8 cellular contexts compared by ENCODE assay signal in the genomic region with DNA sequence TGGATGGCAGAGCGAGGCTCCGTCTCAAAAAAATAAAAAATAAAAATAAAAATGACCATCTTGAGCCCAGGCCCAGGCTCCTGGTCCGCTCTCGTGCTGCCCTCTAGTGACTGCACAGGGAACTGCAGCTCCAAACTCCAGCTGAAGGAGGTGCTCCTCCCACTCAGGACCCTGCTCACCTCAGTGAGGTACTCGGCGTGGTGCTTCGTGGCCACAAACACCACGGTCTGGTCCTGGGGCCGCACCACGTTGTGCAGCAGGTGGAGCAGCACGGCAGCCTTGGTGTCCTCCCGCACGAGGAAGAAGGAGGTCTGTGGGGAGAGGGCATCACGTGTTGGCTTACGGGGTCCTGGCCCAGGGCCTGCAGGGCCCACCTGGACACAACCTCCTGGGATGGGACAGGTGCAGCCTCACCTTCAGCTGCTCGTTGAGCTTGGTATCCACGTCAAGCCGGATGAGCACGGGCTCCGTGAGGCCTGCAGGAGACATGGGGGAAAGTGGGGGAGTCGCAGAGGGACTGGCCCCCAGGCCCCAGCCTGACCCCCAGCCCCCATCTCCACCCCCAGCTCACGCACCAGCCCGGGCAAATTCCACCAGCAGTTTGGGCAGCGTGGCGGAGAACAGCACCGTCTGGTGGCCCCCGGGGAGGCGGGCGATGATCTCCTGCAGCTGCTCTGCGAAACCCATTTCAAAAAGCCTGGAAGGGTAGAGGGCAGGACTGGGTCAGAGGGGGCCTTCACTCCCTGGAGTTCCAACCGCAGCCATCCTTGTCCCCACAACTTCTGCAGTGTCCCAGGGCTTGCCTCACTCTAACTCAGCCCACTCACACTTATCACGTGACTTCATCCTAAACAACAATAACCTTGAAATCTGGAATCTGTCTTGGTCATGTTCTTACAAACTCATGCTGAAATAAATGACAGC. TPM values are rescaled to one million over a fixed set of nuclear protein-coding genes. Genes with fewer than 3 reads are reported as not detected.
DNase-seq lines count a peak whose midpoint lies in the region; ATAC-seq, FAIRE-seq and TF ChIP-seq lines count a peak whose summit lies in the region.

No MANE protein-coding gene starts in this region.

- H3K4me2 ChIP-seq in endothelial cell of umbilical vein (ENCODE audit: insufficient read depth, low read length) = no peak overlapping the region

- no peaks in the 10 kb centered on the region for H3K4me1 ChIP-seq in endothelial cell of umbilical vein (ENCODE audit: control insufficient read depth, extremely low read depth, insufficient read depth, low read length)

- no peak for TF ChIP-seq POLR2A in endothelial cell of umbilical vein (IDR thresholded peaks at IDR 0.05; ENCODE audit: low read depth, low read length)

- no peak overlapping the region for H3K27ac ChIP-seq in endothelial cell of umbilical vein (ENCODE audit: insufficient read depth, low read depth, low read length)

- FAIRE-seq in endothelial cell of umbilical vein (lab: Jason Lieb, UNC) = peak; percentile 85

- no peaks in the 10 kb centered on the region for H3K9me1 ChIP-seq in endothelial cell of umbilical vein (replicated peaks; ENCODE audit: control insufficient read depth, extremely low read depth, insufficient read depth, low read length)

- peaks cover 2% of the 10 kb centered on the region for H3K4me1 Mint-ChIP-seq in activated CD8-positive, alpha-beta memory T cell treated with anti-CD3 and anti-CD28 coated beads, Interleukin-2, amount 10 ng/mL, durations not matched to agents 7 days and 5 days
- peaks cover 2 to 17% (median 7%) of the 10 kb centered on the region in 4 donors for H3K4me1 Mint-ChIP-seq in naive thymus-derived CD8-positive, alpha-beta T cell
- peaks cover 24 to 48% of the 10 kb centered on the region in 2 donors for H3K4me1 Mint-ChIP-seq in stimulated activated naive B cell treated with anti-CD40 and anti-IgM and Interleukin-4, amounts not matched to agents 10 μg/mL and 1 μg/mL and 100 μg/mL, for 72 hours

- H3K79me2 ChIP-seq in endothelial cell of umbilical vein (ENCODE audit: control insufficient read depth, insufficient read depth, low read length) = no peaks in the 10 kb centered on the region

- no peaks in the 10 kb centered on the region for H3K27me3 Mint-ChIP-seq in activated CD8-positive, alpha-beta memory T cell treated with anti-CD3 and anti-CD28 coated beads, Interleukin-2, amount 10 ng/mL, durations not matched to agents 7 days and 5 days
- H3K27me3 Mint-ChIP-seq in naive thymus-derived CD8-positive, alpha-beta T cell = no peaks in the 10 kb centered on the region
- no peaks in the 10 kb centered on the region for H3K27me3 Mint-ChIP-seq in stimulated activated naive B cell treated with anti-CD40 and anti-IgM and Interleukin-4, amounts not matched to agents 10 μg/mL and 1 μg/mL and 100 μg/mL, for 72 hours

- H4K20me1 ChIP-seq in endothelial cell of umbilical vein (replicated peaks; ENCODE audit: control insufficient read depth, extremely low read depth, insufficient read depth, low read length) = no peaks in the 10 kb centered on the region

- intact Hi-C loops in endothelial cell of umbilical vein (cut with micrococcal nuclease) = loop anchor here (1.0 kb wide), 2 partner anchors 126 to 182 kb away; no protein-coding TSS in a partner anchor

- peak; percentile 84 for ATAC-seq in activated CD8-positive, alpha-beta memory T cell treated with anti-CD3 and anti-CD28 coated beads, Interleukin-2, amount 10 ng/mL, durations not matched to agents 7 days and 5 days
- ATAC-seq in naive thymus-derived CD8-positive, alpha-beta T cell = peak; percentile 80 to 88
- peak; percentile 47 to 67 for ATAC-seq in stimulated activated naive B cell treated with anti-CD40 and anti-IgM and Interleukin-4, amounts not matched to agents 10 μg/mL and 1 μg/mL and 100 μg/mL, for 72 hours (replicated peaks)
- ATAC-seq in GM19328 (IDR thresholded peaks at IDR 0.05; ENCODE audit: unreplicated experiment) = no peak

- no TSS peak for BruUV-seq in endothelial cell of umbilical vein (replicated peaks; lab: Mats Ljungman, UMichigan)

- H3K9me3 Mint-ChIP-seq in activated CD8-positive, alpha-beta memory T cell treated with anti-CD3 and anti-CD28 coated beads, Interleukin-2, amount 10 ng/mL, durations not matched to agents 7 days and 5 days (ENCODE audit: low read depth) = no peaks in the 10 kb centered on the region
- H3K9me3 Mint-ChIP-seq in naive thymus-derived CD8-positive, alpha-beta T cell = no peaks in the 10 kb centered on the region
- H3K9me3 Mint-ChIP-seq in stimulated activated naive B cell treated with anti-CD40 and anti-IgM and Interleukin-4, amounts not matched to agents 10 μg/mL and 1 μg/mL and 100 μg/mL, for 72 hours = no peaks in the 10 kb centered on the region

- peak; percentile 99 for TF ChIP-seq CTCF in BJ (IDR thresholded peaks at IDR 0.05; ENCODE audit: insufficient read depth, low read depth, low read length)
- TF ChIP-seq CTCF in endothelial cell of umbilical vein (IDR thresholded peaks at IDR 0.05; ENCODE audit: extremely low read depth in 1 of 2, insufficient read depth in 1 of 2, low read depth in 1 of 2, low read length in 2 of 2) = peak; percentile 95

- H3K4me3 ChIP-seq in BJ (ENCODE audit: low read depth, low read length) (no peak overlapping the region), endothelial cell of umbilical vein (replicated peaks in 1 of 3; ENCODE audit: insufficient read depth in 1 of 3, low read depth in 1 of 3, low read length in 3 of 3) (no peak overlapping the region)

- no peaks in the 10 kb centered on the region for H3K27me3 ChIP-seq in BJ (ENCODE audit: control insufficient read depth, insufficient read depth, low read length)
- no peaks in the 10 kb centered on the region for H3K27me3 ChIP-seq in endothelial cell of umbilical vein (ENCODE audit: control insufficient read depth in 2 of 2, insufficient read depth in 2 of 2, low read length in 2 of 2)

- no peaks in the 10 kb centered on the region for H3K9me3 ChIP-seq in endothelial cell of umbilical vein (replicated peaks; ENCODE audit: control insufficient read depth, insufficient read depth, low read length)

- H3K36me3 ChIP-seq in BJ (ENCODE audit: control insufficient read depth, insufficient read depth, low read length) (peaks cover 44% of the 10 kb centered on the region), endothelial cell of umbilical vein (ENCODE audit: control insufficient read depth in 2 of 2, extremely low read depth in 1 of 2, insufficient read depth in 2 of 2, low read length in 2 of 2) (peaks cover 28 to 57% of the 10 kb centered on the region in 2 experiments)

- peaks cover 61% of the 10 kb centered on the region for H3K36me3 Mint-ChIP-seq in activated CD8-positive, alpha-beta memory T cell treated with anti-CD3 and anti-CD28 coated beads, Interleukin-2, amount 10 ng/mL, durations not matched to agents 7 days and 5 days
- peaks cover 11 to 96% (median 55%) of the 10 kb centered on the region in 3 donors for H3K36me3 Mint-ChIP-seq in naive thymus-derived CD8-positive, alpha-beta T cell
- H3K36me3 Mint-ChIP-seq in stimulated activated naive B cell treated with anti-CD40 and anti-IgM and Interleukin-4, amounts not matched to agents 10 μg/mL and 1 μg/mL and 100 μg/mL, for 72 hours = peaks cover 72 to 81% of the 10 kb centered on the region in 2 donors

- POLR2A ChIA-PET in BJ (lab: Charles Lee) = interaction anchor here (0.6 kb wide), 1 partner anchor 117 kb away, joined by 3 read pairs; no protein-coding TSS in a partner anchor
- POLR2A ChIA-PET in endothelial cell of umbilical vein (lab: Charles Lee) = no interaction called here
- POLR2A ChIA-PET in naive thymus-derived CD8-positive, alpha-beta T cell (lab: Charles Lee) = interaction anchor here (1.0 kb wide), 2 partner anchors 11 to 125 kb away, joined by 4 read pairs; a partner anchor contains a TSS

- no peak overlapping the region for H2AFZ ChIP-seq in endothelial cell of umbilical vein (ENCODE audit: low read depth, low read length)

- CTCF ChIA-PET in BJ (lab: Yijun Ruan, JAX) = interaction anchor here (0.6 to 7.5 kb wide), 25 partner anchors 8 to 1450 kb away, joined by 3 to 65 read pairs (median 4); a partner anchor contains a TSS
- CTCF ChIA-PET in activated CD8-positive, alpha-beta memory T cell treated with anti-CD3 and anti-CD28 coated beads, Interleukin-2, amount 10 ng/mL, durations not matched to agents 7 days and 5 days (lab: Charles Lee) = interaction anchor here (0.6 to 5.3 kb wide), 31 partner anchors 9 to 727 kb away, joined by 3 to 62 read pairs (median 4); a partner anchor contains a TSS
- CTCF ChIA-PET in endothelial cell of umbilical vein (lab: Charles Lee) = interaction anchor here (1.0 to 6.4 kb wide), 19 partner anchors 9 to 250 kb away, joined by 3 to 83 read pairs (median 5); a partner anchor contains a TSS

- no peak overlapping the region for H3K4me3 Mint-ChIP-seq in activated CD8-positive, alpha-beta memory T cell treated with anti-CD3 and anti-CD28 coated beads, Interleukin-2, amount 10 ng/mL, durations not matched to agents 7 days and 5 days
- H3K4me3 Mint-ChIP-seq in naive thymus-derived CD8-positive, alpha-beta T cell = peak overlapping the region in 1 of 10 donors; percentile 24
- H3K4me3 Mint-ChIP-seq in stimulated activated naive B cell treated with anti-CD40 and anti-IgM and Interleukin-4, amounts not matched to agents 10 μg/mL and 1 μg/mL and 100 μg/mL, for 72 hours = peak overlapping the region in 1 of 2 donors; percentile 54

- dilution Hi-C loops in endothelial cell of umbilical vein (cut with MboI; ENCODE audit: extremely low pct_ligation_motif_present, low sequenced_read_pairs) = no loop called here

- H3K27ac Mint-ChIP-seq in activated CD8-positive, alpha-beta memory T cell treated with anti-CD3 and anti-CD28 coated beads, Interleukin-2, amount 10 ng/mL, durations not matched to agents 7 days and 5 days = no peak overlapping the region
- peak overlapping the region in 4 of 10 donors; percentile 35 to 81 (median 67) for H3K27ac Mint-ChIP-seq in naive thymus-derived CD8-positive, alpha-beta T cell
- H3K27ac Mint-ChIP-seq in stimulated activated naive B cell treated with anti-CD40 and anti-IgM and Interleukin-4, amounts not matched to agents 10 μg/mL and 1 μg/mL and 100 μg/mL, for 72 hours = peak overlapping the region; percentile 84

- DNase-seq in BJ (ENCODE audit: low read depth) (no peak), GM19238 (ENCODE audit: insufficient read length, low spot score) (peak; percentile 85), NCI-H510A (lab: John Stamatoyannopoulos, UW) (peak; percentile 8), endothelial cell of umbilical vein (ENCODE audit: low read depth, low spot score) (peak; percentile 66)
- peak; percentile 82 for DNase-seq in activated CD8-positive, alpha-beta memory T cell treated with anti-CD3 and anti-CD28 coated beads, Interleukin-2, amount 10 ng/mL, durations not matched to agents 7 days and 5 days
- DNase-seq in naive thymus-derived CD8-positive, alpha-beta T cell = peak; percentile 53 to 83 (median 72)
- DNase-seq in stimulated activated naive B cell treated with anti-CD40 and anti-IgM and Interleukin-4, amounts not matched to agents 10 μg/mL and 1 μg/mL and 100 μg/mL, for 72 hours = peak; percentile 74

- no peak overlapping the region for H3K9ac ChIP-seq in endothelial cell of umbilical vein (replicated peaks; ENCODE audit: extremely low read depth, insufficient read depth, low read length)

RNA-seq across cellular contexts. Expression of a gene that starts 10.6 kb away (rescaled TPM):
- polyA plus RNA-seq in BJ (2011; rRNA removed) = 36.2 and 54.7 TPM in 2 replicates
- 24.3 and 36.4 TPM in 2 replicates for polyA minus RNA-seq in BJ (2011; rRNA and poly(A)+ RNA removed)
- 10 to 100 TPM; 71.5 to 99.0 TPM for total RNA-seq in activated CD8-positive, alpha-beta memory T cell treated with anti-CD3 and anti-CD28 coated beads, Interleukin-2, amount 10 ng/mL, durations not matched to agents 7 days and 5 days
- total RNA-seq in endothelial cell of umbilical vein = 76.4 and 90.0 TPM in 2 replicates
- 41.9 and 54.1 TPM in 2 replicates for polyA plus RNA-seq in endothelial cell of umbilical vein
- polyA plus RNA-seq in endothelial cell of umbilical vein (2011; cell fraction: cytosol; rRNA removed) = 60.6 and 60.8 TPM in 2 replicates
- polyA plus RNA-seq in endothelial cell of umbilical vein (2011; cell fraction: nucleus; rRNA removed) = 70.0 and 79.9 TPM in 2 replicates
- 34.6 and 38.7 TPM in 2 replicates for polyA plus RNA-seq in endothelial cell of umbilical vein (2012)
- 26.9 and 43.8 TPM in 2 replicates for polyA minus RNA-seq in endothelial cell of umbilical vein
- 41.9 TPM for polyA minus RNA-seq in endothelial cell of umbilical vein (2011; cell fraction: cytosol; rRNA and poly(A)+ RNA removed)
- polyA minus RNA-seq in endothelial cell of umbilical vein (2011; cell fraction: nucleus; rRNA and poly(A)+ RNA removed) = 36.6 and 38.9 TPM in 2 replicates
- total RNA-seq in naive thymus-derived CD8-positive, alpha-beta T cell = 10 to 100 TPM; 76.1 to 81.8 TPM
- 10 to 100 TPM; 17.9 to 38.2 (median 24.3) TPM for polyA plus RNA-seq in naive thymus-derived CD8-positive, alpha-beta T cell

RNA-seq across cellular contexts. Expression of a gene that starts 10.8 kb away (rescaled TPM):
- 13.2 and 19.4 TPM in 2 replicates for polyA plus RNA-seq in BJ (2011; rRNA removed)
- 5.8 and 9.7 TPM in 2 replicates for polyA minus RNA-seq in BJ (2011; rRNA and poly(A)+ RNA removed)
- total RNA-seq in activated CD8-positive, alpha-beta memory T cell treated with anti-CD3 and anti-CD28 coated beads, Interleukin-2, amount 10 ng/mL, durations not matched to agents 7 days and 5 days = 10 to 100 TPM; 23.1 to 29.6 TPM
- 20.4 and 20.7 TPM in 2 replicates for total RNA-seq in endothelial cell of umbilical vein
- 21.1 and 21.3 TPM in 2 replicates for polyA plus RNA-seq in endothelial cell of umbilical vein
- 12.9 and 16.2 TPM in 2 replicates for polyA plus RNA-seq in endothelial cell of umbilical vein (2011; cell fraction: cytosol; rRNA removed)
- polyA plus RNA-seq in endothelial cell of umbilical vein (2011; cell fraction: nucleus; rRNA removed) = 6.4 and 7.6 TPM in 2 replicates
- 16.4 and 17.8 TPM in 2 replicates for polyA plus RNA-seq in endothelial cell of umbilical vein (2012)
- polyA minus RNA-seq in endothelial cell of umbilical vein = 7.9 and 8.3 TPM in 2 replicates
- polyA minus RNA-seq in endothelial cell of umbilical vein (2011; cell fraction: cytosol; rRNA and poly(A)+ RNA removed) = 22.8 TPM
- 4.5 and 8.0 TPM in 2 replicates for polyA minus RNA-seq in endothelial cell of umbilical vein (2011; cell fraction: nucleus; rRNA and poly(A)+ RNA removed)
- 10 to 100 TPM; 12.8 to 17.1 TPM for total RNA-seq in naive thymus-derived CD8-positive, alpha-beta T cell
- 10 to 100 TPM; 22.9 to 26.2 (median 24.6) TPM for polyA plus RNA-seq in naive thymus-derived CD8-positive, alpha-beta T cell

RNA-seq across cellular contexts. Expression of a gene that starts 25.2 kb away (rescaled TPM):
- polyA plus RNA-seq in BJ (2011; rRNA removed) (not detected in 2 replicates), endothelial cell of umbilical vein (not detected in 2 replicates)
- not detected in 2 replicates for polyA minus RNA-seq in BJ (2011; rRNA and poly(A)+ RNA removed)
- total RNA-seq in activated CD8-positive, alpha-beta memory T cell treated with anti-CD3 and anti-CD28 coated beads, Interleukin-2, amount 10 ng/mL, durations not matched to agents 7 days and 5 days = not detected
- not detected in 2 replicates for total RNA-seq in endothelial cell of umbilical vein
- not detected in 2 replicates for polyA plus RNA-seq in endothelial cell of umbilical vein (2011; cell fraction: cytosol; rRNA removed)
- polyA plus RNA-seq in endothelial cell of umbilical vein (2011; cell fraction: nucleus; rRNA removed) = not detected in 2 replicates
- 0.12 and 0.15 TPM in 2 replicates for polyA plus RNA-seq in endothelial cell of umbilical vein (2012)
- not detected in 2 replicates for polyA minus RNA-seq in endothelial cell of umbilical vein
- 1.0 TPM for polyA minus RNA-seq in endothelial cell of umbilical vein (2011; cell fraction: cytosol; rRNA and poly(A)+ RNA removed)
- not detected in 2 replicates for polyA minus RNA-seq in endothelial cell of umbilical vein (2011; cell fraction: nucleus; rRNA and poly(A)+ RNA removed)
- under 1 TPM in 1 of 2 experiments, not detected in 1; 0.39 TPM for total RNA-seq in naive thymus-derived CD8-positive, alpha-beta T cell
- not detected for polyA plus RNA-seq in naive thymus-derived CD8-positive, alpha-beta T cell

RNA-seq across cellular contexts. Expression of a gene that starts 39.2 kb away (rescaled TPM):
- polyA plus RNA-seq in BJ (2011; rRNA removed) = not detected in 2 replicates
- not detected in 2 replicates for polyA minus RNA-seq in BJ (2011; rRNA and poly(A)+ RNA removed)
- not detected for total RNA-seq in activated CD8-positive, alpha-beta memory T cell treated with anti-CD3 and anti-CD28 coated beads, Interleukin-2, amount 10 ng/mL, durations not matched to agents 7 days and 5 days
- total RNA-seq in endothelial cell of umbilical vein = not detected in 2 replicates
- polyA plus RNA-seq in endothelial cell of umbilical vein = not detected in 2 replicates
- not detected in 2 replicates for polyA plus RNA-seq in endothelial cell of umbilical vein (2011; cell fraction: cytosol; rRNA removed)
- polyA plus RNA-seq in endothelial cell of umbilical vein (2011; cell fraction: nucleus; rRNA removed) = not detected in 2 replicates
- polyA plus RNA-seq in endothelial cell of umbilical vein (2012) = not detected in 2 replicates
- polyA minus RNA-seq in endothelial cell of umbilical vein = not detected in 2 replicates
- not detected for polyA minus RNA-seq in endothelial cell of umbilical vein (2011; cell fraction: cytosol; rRNA and poly(A)+ RNA removed)
- polyA minus RNA-seq in endothelial cell of umbilical vein (2011; cell fraction: nucleus; rRNA and poly(A)+ RNA removed) = not detected in 2 replicates
- under 1 TPM; 0.44 to 0.47 TPM for total RNA-seq in naive thymus-derived CD8-positive, alpha-beta T cell
- under 1 TPM; 0.13 to 0.76 (median 0.23) TPM for polyA plus RNA-seq in naive thymus-derived CD8-positive, alpha-beta T cell

RNA-seq across cellular contexts. Expression of a gene that starts 46.5 kb away (rescaled TPM):
- polyA plus RNA-seq in BJ (2011; rRNA removed) (17.4 and 31.9 TPM in 2 replicates), endothelial cell of umbilical vein (18.7 and 19.5 TPM in 2 replicates)
- polyA minus RNA-seq in BJ (2011; rRNA and poly(A)+ RNA removed) = 20.1 and 27.4 TPM in 2 replicates
- 10 to 100 TPM; 21.4 to 23.3 TPM for total RNA-seq in activated CD8-positive, alpha-beta memory T cell treated with anti-CD3 and anti-CD28 coated beads, Interleukin-2, amount 10 ng/mL, durations not matched to agents 7 days and 5 days
- total RNA-seq in endothelial cell of umbilical vein = 17.9 and 28.3 TPM in 2 replicates
- polyA plus RNA-seq in endothelial cell of umbilical vein (2011; cell fraction: cytosol; rRNA removed) = 11.0 and 12.8 TPM in 2 replicates
- polyA plus RNA-seq in endothelial cell of umbilical vein (2011; cell fraction: nucleus; rRNA removed) = 69.3 and 74.3 TPM in 2 replicates
- 15.9 and 22.7 TPM in 2 replicates for polyA plus RNA-seq in endothelial cell of umbilical vein (2012)
- polyA minus RNA-seq in endothelial cell of umbilical vein = 35.2 and 36.9 TPM in 2 replicates
- polyA minus RNA-seq in endothelial cell of umbilical vein (2011; cell fraction: cytosol; rRNA and poly(A)+ RNA removed) = 18.6 TPM
- polyA minus RNA-seq in endothelial cell of umbilical vein (2011; cell fraction: nucleus; rRNA and poly(A)+ RNA removed) = 34.9 and 40.1 TPM in 2 replicates
- total RNA-seq in naive thymus-derived CD8-positive, alpha-beta T cell = 10 to 100 TPM; 81.2 to 83.0 TPM
- 10 to 100 TPM in 2 of 3 donors, 1 to 10 TPM in 1; 6.7 to 16.5 (median 11.0) TPM for polyA plus RNA-seq in naive thymus-derived CD8-positive, alpha-beta T cell
